ENCODE assay signal across 11 cellular contexts in genomic region chr2:42124051-42124813, GRCh38. TPM values are rescaled to one million over a fixed set of nuclear protein-coding genes. Genes with fewer than 3 reads are reported as not detected.
A peak's percentile ranks its signal among the peaks of the same experiment; 100 is the strongest.
DNase-seq lines count a peak whose midpoint lies in the region; ATAC-seq and TF ChIP-seq lines count a peak whose summit lies in the region.
"Had no signal": no experiment of that assay in that cellular context is flagged by ENCODE, and none has a peak within 500 bp of the region (broad histone marks: within the 10 kb centered on the region; RNA-seq: fewer than 3 reads in every experiment).

No MANE protein-coding gene starts in this region.

- in situ Hi-C loops in Panc1 (cut with HindIII; ENCODE audit: low pct_unique_long_range_greater_than_20kb, low sequenced_read_pairs) = no loop called here

- CTCF ChIA-PET in Panc1 (lab: Charles Lee) = no interaction called here

- H3K4me3 Mint-ChIP-seq in natural killer cell treated with Interleukin-12 subunit alpha and Interleukin-12 subunit beta and Interleukin-15 and Interleukin-18, amount 100 ng/mL, for 72 hours = peak overlapping the region; percentile 66
- H3K4me3 Mint-ChIP-seq: GM23338 had no signal

- H3K4me1 ChIP-seq in Panc1 (ENCODE audit: control insufficient read depth, insufficient read depth, low read length) = peaks cover 53% of the 10 kb centered on the region

- DNase-seq in Panc1 (ENCODE audit: low read depth, low spot score) = no peak
- no peak for DNase-seq in natural killer cell treated with Interleukin-12 subunit alpha and Interleukin-12 subunit beta and Interleukin-15 and Interleukin-18, amount 100 ng/mL, for 72 hours (ENCODE audit: low spot score)
- DNase-seq in NCI-H1436 (lab: John Stamatoyannopoulos, UW) = no peak
- no peak for DNase-seq in GM19238 (ENCODE audit: insufficient read length, low spot score)
- DNase-seq in ecto neural progenitor cell (ENCODE audit: low spot score) = no peak
- DNase-seq: left cardiac atrium, SHP77 had no signal

- no TSS peak for BruUV-seq in Panc1 (replicated peaks; lab: Mats Ljungman, UMichigan)

- peak overlapping the region; percentile 79 for H3K27ac ChIP-seq in Panc1 (ENCODE audit: low read length)
- H3K27ac ChIP-seq: cardiac muscle cell had no signal

- H3K36me3 ChIP-seq in Panc1 (ENCODE audit: control insufficient read depth, insufficient read depth, low read length) = no peaks in the 10 kb centered on the region
- H3K36me3 ChIP-seq: cardiac muscle cell had no signal

- ATAC-seq in GM18873 (IDR thresholded peaks at IDR 0.05; ENCODE audit: low FRiP score, unreplicated experiment) = peak; percentile 61
- peak; percentile 41 for ATAC-seq in HG02759 (IDR thresholded peaks at IDR 0.05; ENCODE audit: unreplicated experiment)
- no peak for ATAC-seq in Panc1
- ATAC-seq in natural killer cell treated with Interleukin-12 subunit alpha and Interleukin-12 subunit beta and Interleukin-15 and Interleukin-18, amount 100 ng/mL, for 72 hours = peak; percentile 79 to 80
- ATAC-seq: GM23338 had no signal

- peaks cover 11% of the 10 kb centered on the region; the same call in 1 of the 2 replicates for H3K9me3 ChIP-seq in Panc1 (ENCODE audit: control insufficient read depth, insufficient read depth, low read depth, low read length)

- H3K27ac Mint-ChIP-seq in natural killer cell treated with Interleukin-12 subunit alpha and Interleukin-12 subunit beta and Interleukin-15 and Interleukin-18, amount 100 ng/mL, for 72 hours = peak overlapping the region; percentile 67 to 88
- H3K27ac Mint-ChIP-seq: GM23338 had no signal

- intact Hi-C loops in Panc1 (cut with micrococcal nuclease; ENCODE audit: unreplicated experiment) = no loop called here

- POLR2A ChIA-PET in Panc1 (lab: Charles Lee) = interaction anchor here (0.6 to 1.4 kb wide), 2 partner anchors 13 to 930 kb away, joined by 3 to 5 read pairs; no protein-coding TSS in a partner anchor

- no peaks in the 10 kb centered on the region for H3K9me3 Mint-ChIP-seq in natural killer cell treated with Interleukin-12 subunit alpha and Interleukin-12 subunit beta and Interleukin-15 and Interleukin-18, amount 100 ng/mL, for 72 hours

- H3K4me3 ChIP-seq in Panc1 (ENCODE audit: low read depth in 2 of 2, low read length in 2 of 2) = no peak overlapping the region
- H3K4me3 ChIP-seq: cardiac muscle cell, GM23338 had no signal

- peaks cover 44 to 60% of the 10 kb centered on the region in 2 donors for H3K4me1 Mint-ChIP-seq in natural killer cell treated with Interleukin-12 subunit alpha and Interleukin-12 subunit beta and Interleukin-15 and Interleukin-18, amount 100 ng/mL, for 72 hours (ENCODE audit: low read depth in 2 of 2)

- H3K36me3 Mint-ChIP-seq in natural killer cell treated with Interleukin-12 subunit alpha and Interleukin-12 subunit beta and Interleukin-15 and Interleukin-18, amount 100 ng/mL, for 72 hours = peaks cover 6% of the 10 kb centered on the region

- no peaks in the 10 kb centered on the region for H3K27me3 ChIP-seq in Panc1 (ENCODE audit: control insufficient read depth, insufficient read depth, low read length)
- H3K27me3 ChIP-seq: cardiac muscle cell had no signal

- TF ChIP-seq CTCF in Panc1 (IDR thresholded peaks at IDR 0.05) = no peak

- H3K27me3 Mint-ChIP-seq in natural killer cell treated with Interleukin-12 subunit alpha and Interleukin-12 subunit beta and Interleukin-15 and Interleukin-18, amount 100 ng/mL, for 72 hours = no peaks in the 10 kb centered on the region

RNA-seq across cellular contexts. Expression of gene EML4, which starts 44.9 kb away (rescaled TPM):
- total RNA-seq in Panc1 (2021; ENCODE audit: unreplicated experiment) = 107 TPM
- polyA plus RNA-seq in Panc1 (2012; ENCODE audit: insufficient read length) = 47.3 TPM
- 100 to 1,000 TPM in 1 of 2 donors, 10 to 100 TPM in 1; 73.4 to 140 TPM for total RNA-seq in natural killer cell treated with Interleukin-12 subunit alpha and Interleukin-12 subunit beta and Interleukin-15 and Interleukin-18, amount 100 ng/mL, for 72 hours
